ENCODE assay signal across 13 cellular contexts in the genomic region with DNA sequence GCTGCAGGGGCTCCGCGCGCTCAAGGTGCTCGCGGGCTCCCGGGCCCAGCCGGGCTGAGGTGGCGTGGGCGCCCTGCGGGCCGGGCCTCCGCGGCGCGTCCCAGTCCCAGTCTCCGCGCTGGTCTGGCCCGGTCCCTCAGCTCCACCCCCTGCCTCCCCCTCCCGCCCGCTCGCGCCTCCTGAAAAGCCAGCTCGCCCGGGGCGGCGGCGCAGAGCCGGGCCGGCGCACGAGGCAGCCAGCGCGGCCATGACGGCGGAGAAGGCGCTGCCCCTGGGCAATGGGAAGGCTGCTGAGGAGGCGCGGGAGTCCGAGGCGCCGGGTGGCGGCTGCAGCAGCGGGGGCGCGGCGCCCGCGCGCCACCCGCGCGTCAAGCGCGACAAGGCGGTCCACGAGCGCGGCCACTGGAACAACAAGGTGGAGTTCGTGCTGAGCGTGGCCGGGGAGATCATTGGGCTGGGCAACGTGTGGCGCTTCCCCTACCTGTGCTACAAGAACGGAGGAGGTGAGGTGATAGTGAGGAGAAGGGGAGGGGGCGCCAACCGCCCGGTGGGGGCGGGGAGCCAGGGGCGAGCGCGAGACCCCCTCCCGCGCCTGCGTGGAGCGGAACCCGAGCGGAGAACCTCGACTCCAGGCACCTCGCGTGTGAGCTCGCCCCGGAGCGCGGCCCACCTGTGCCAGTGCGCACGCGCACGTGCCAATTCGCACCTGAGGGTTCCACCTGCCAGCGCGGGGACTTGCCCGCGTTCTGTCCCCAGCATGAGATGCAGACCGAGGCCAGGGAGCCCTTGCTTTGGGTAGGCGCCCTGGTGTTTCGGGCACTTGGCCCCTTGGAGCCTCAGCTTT. TPM values are rescaled to one million over a fixed set of nuclear protein-coding genes. Genes with fewer than 3 reads are reported as not detected.
DNase-seq lines count a peak whose midpoint lies in the region; ATAC-seq and TF ChIP-seq lines count a peak whose summit lies in the region.
"Had no signal": no experiment of that assay in that cellular context is flagged by ENCODE, and none has a peak within 500 bp of the region (broad histone marks: within the 10 kb centered on the region; RNA-seq: fewer than 3 reads in every experiment).

A gene (plus strand): TSS at position 210 of the 844 bp plus-strand sequence. CDS start 38 bp downstream, at position 248.

- no peak for TF ChIP-seq POLR2A in ovary (IDR thresholded peaks at IDR 0.05)

- H3K4me3 ChIP-seq in ovary, result no peak within 1 kb of the TSS

- peak; percentile 57 to 66 for ATAC-seq in left cardiac atrium
- no peak for ATAC-seq in HG03520 (IDR thresholded peaks at IDR 0.05; ENCODE audit: unreplicated experiment)
- no peak for ATAC-seq in HG02642 (IDR thresholded peaks at IDR 0.05; ENCODE audit: poor library complexity, unreplicated experiment)

- H3K36me3 ChIP-seq in ovary, result no peaks in the 10 kb centered on the region
- H3K36me3 ChIP-seq: ascending aorta had no signal

- H3K27ac ChIP-seq in VCaP (peak within 1 kb of the TSS; percentile 80), ovary (no peak within 1 kb of the TSS)
- H3K27ac ChIP-seq: ascending aorta had no signal

- H3K4me1 ChIP-seq in ovary (ENCODE audit: insufficient read depth), result no peaks in the 10 kb centered on the region
- H3K4me1 ChIP-seq: ascending aorta had no signal

- TF ChIP-seq EP300 in ovary (IDR thresholded peaks at IDR 0.05), result no peak

- H3K27me3 ChIP-seq in ovary, result no peaks in the 10 kb centered on the region

- H3K9me3 ChIP-seq in ovary, result no peaks in the 10 kb centered on the region
- H3K9me3 ChIP-seq: ascending aorta had no signal

- TF ChIP-seq CTCF in VCaP (conservative IDR thresholded peaks at IDR 0.05), result no peak
- no peak for TF ChIP-seq CTCF in ovary (IDR thresholded peaks at IDR 0.05)

- 3 to 8% (median 5%) methylated on average over 60 to 96 of the region's 96 CpGs for WGBS in ovary, 3 donors

- intact Hi-C loops in left cardiac atrium (cut with DNase I) (no loop called here), posterior vena cava (cut with DNase I) (no loop called here), ovary (cut with DNase I) (no loop called here)

- DNase-seq in D341Med (ENCODE audit: low spot score) (peak; percentile 43), left cardiac atrium (peak; percentile 25), posterior vena cava (ENCODE audit: low spot score) (peak; percentile 79), ovary (no peak), EL (no peak)
- DNase-seq: CD8-positive, alpha-beta memory T cell; KBM-7; stimulated activated naive CD4-positive, alpha-beta T cell had no signal

RNA-seq across cellular contexts. Expression of the gene that starts here (rescaled TPM):
- total RNA-seq in left cardiac atrium (not detected), posterior vena cava (under 1 TPM in 1 of 2 donors, not detected in 1; 0.10 TPM), ovary (under 1 TPM in 5 of 7 donors, not detected in 2; under 0.01 to 0.33 (median 0.07) TPM)
- polyA plus RNA-seq in ovary, result under 1 TPM; 0.05 to 0.13 TPM
- total RNA-seq: ascending aorta; CD8-positive, alpha-beta memory T cell; renal cortical epithelial cell had no signal
- polyA plus RNA-seq: CD8-positive, alpha-beta memory T cell had no signal

Comparison
In these comparisons a context has a peak if more than half of its experiments do, and no peak if none do; other contexts are left out.
1. Peak in DNase-seq and ATAC-seq in left cardiac atrium; RNA of the gene not detected or under 1 TPM.
2. Peak in DNase-seq in posterior vena cava; RNA of the gene not detected or under 1 TPM.